Comparison of ENCODE assay signal across 14 cellular contexts in the genomic region with DNA sequence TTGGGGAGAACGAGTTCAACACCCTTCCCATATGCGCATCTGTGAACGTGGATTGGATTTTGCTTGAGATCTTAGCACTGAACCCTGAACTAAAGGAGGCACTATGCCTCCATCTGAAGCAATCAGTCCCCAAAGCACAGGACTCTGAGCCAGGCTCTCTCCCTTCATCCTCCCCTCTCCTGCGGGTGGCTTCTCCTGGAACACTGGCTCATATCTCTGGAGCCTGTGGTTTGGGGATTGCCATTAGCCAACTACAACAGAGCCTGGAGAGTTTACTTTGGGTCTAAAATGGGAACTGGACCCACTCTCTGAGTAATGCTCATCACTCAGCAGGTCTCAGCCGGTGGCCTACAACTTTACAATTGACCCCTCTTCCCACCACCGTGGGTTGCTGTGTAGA.
"Had no signal": no experiment of that assay in that cellular context is flagged by ENCODE, and none has a peak within 500 bp of the region (broad histone marks: within the 10 kb centered on the region; RNA-seq: fewer than 3 reads in every experiment).

No MANE protein-coding gene starts in this region.

- H3K9me3 ChIP-seq: breast epithelium, heart right ventricle, lower lobe of right lung had no signal

- DNase-seq: activated CD4-positive, alpha-beta T cell treated with anti-CD3 and anti-CD28 coated beads for 48 hours; activated CD8-positive, alpha-beta memory T cell treated with anti-CD3 and anti-CD28 coated beads, Interleukin-2, amount 50 U/mL, for 4 hours; activated naive CD4-positive, alpha-beta T cell treated with anti-CD3 and anti-CD28 coated beads for 36 hours; activated T-cell treated with anti-CD3 and anti-CD28 coated beads, Interleukin-2, amount 50 U/mL, for 4 hours; cortex of kidney; heart right ventricle; lower lobe of right lung; nucleus accumbens; retina; small intestine; stimulated activated CD4-positive, alpha-beta T cell treated with anti-CD3 and anti-CD28 coated beads, Interleukin-15, amount 100 ng/mL, for 24 hours; stimulated activated CD4-positive, alpha-beta T cell treated with anti-CD3 and anti-CD28 coated beads, Interleukin-2, amount 100 ng/mL, for 48 hours had no signal

- H3K27me3 ChIP-seq: breast epithelium had no signal

- H3K4me3 ChIP-seq: breast epithelium, heart right ventricle, lower lobe of right lung had no signal

- H3K36me3 ChIP-seq: breast epithelium, heart right ventricle, lower lobe of right lung had no signal

- H3K27ac ChIP-seq: breast epithelium, heart right ventricle, lower lobe of right lung had no signal

- H3K4me1 ChIP-seq: breast epithelium, lower lobe of right lung had no signal

- ATAC-seq: activated T-cell treated with anti-CD3 and anti-CD28 coated beads, Interleukin-2, amount 50 U/mL, for 4 hours; lower lobe of right lung; natural killer cell treated with Interleukin-12 subunit alpha and Interleukin-12 subunit beta and Interleukin-15 and Interleukin-18, amount 100 ng/mL, for 72 hours had no signal
